ENCODE assay signal across 8 cellular contexts in genomic region chr5:94337617-94338016, GRCh38.
"Had no signal": no experiment of that assay in that cellular context is flagged by ENCODE, and none has a peak within 500 bp of the region (broad histone marks: within the 10 kb centered on the region; RNA-seq: fewer than 3 reads in every experiment).

No MANE protein-coding gene starts in this region.

- FAIRE-seq: G401.6, GM12878, GM12891, GM12892, GM18507, GM19239 had no signal

- DNase-seq: GDM1, GF-D8 had no signal

- H3K4me3 ChIP-seq: GM12878 had no signal
